ENCODE assay signal across 13 cellular contexts in genomic region chr7:96949766-96950165, GRCh38. TPM values are rescaled to one million over a fixed set of nuclear protein-coding genes. Genes with fewer than 3 reads are reported as not detected.
DNase-seq lines count a peak whose midpoint lies in the region; ATAC-seq, FAIRE-seq and TF ChIP-seq lines count a peak whose summit lies in the region.
"Had no signal": no experiment of that assay in that cellular context is flagged by ENCODE, and none has a peak within 500 bp of the region (broad histone marks: within the 10 kb centered on the region; RNA-seq: fewer than 3 reads in every experiment).

No MANE protein-coding gene starts in this region.

- H3K36me3 ChIP-seq in left lung (no peaks in the 10 kb centered on the region), HAP-1 (replicated peaks) (no peaks in the 10 kb centered on the region)

- TF ChIP-seq CTCF in AG09319 (IDR thresholded peaks at IDR 0.05; ENCODE audit: low read depth, low read length) (no peak), astrocyte of the spinal cord (IDR thresholded peaks at IDR 0.05; ENCODE audit: low read depth, low read length) (no peak), left lung (IDR thresholded peaks at IDR 0.05) (no peak), D721Med (IDR thresholded peaks at IDR 0.05; ENCODE audit: insufficient read depth, missing control alignments) (no peak)

- DNase-seq in AG09319 (ENCODE audit: extremely low read depth, low read depth) (peak; percentile 60), NCI-H2029 (lab: John Stamatoyannopoulos, UW) (peak; percentile 80), astrocyte of the spinal cord (ENCODE audit: low read depth, low spot score) (peak; percentile 84), left lung (no peak), mucosa of gallbladder (ENCODE audit: low spot score) (no peak), HAP-1 (ENCODE audit: low spot score in 2 of 2) (no peak), D721Med (ENCODE audit: insufficient read length, low spot score) (no peak)
- DNase-seq: AML-193, KBM-7, NCI-H345, psoas muscle had no signal

- FAIRE-seq in D721Med (lab: Jason Lieb, UNC) = no peak

- in situ Hi-C loops in astrocyte of the spinal cord (cut with HindIII; ENCODE audit: low sequenced_read_pairs) = no loop called here
- in situ Hi-C loops in HAP-1 (cut with MboI; ENCODE audit: low sequenced_read_pairs) = no loop called here

- H3K27ac ChIP-seq in left lung = no peak overlapping the region
- H3K27ac ChIP-seq: psoas muscle had no signal

- H3K4me1 ChIP-seq in left lung (no peaks in the 10 kb centered on the region), HAP-1 (no peaks in the 10 kb centered on the region)
- H3K4me1 ChIP-seq: psoas muscle had no signal

- intact Hi-C loops in left lung (cut with DNase I) = no loop called here

- H3K4me3 ChIP-seq in astrocyte of the spinal cord (ENCODE audit: low read depth, low read length) (no peak overlapping the region), left lung (no peak overlapping the region), HAP-1 (no peak overlapping the region)
- H3K4me3 ChIP-seq: psoas muscle had no signal

- no peaks in the 10 kb centered on the region for H3K9me3 ChIP-seq in left lung
- no peaks in the 10 kb centered on the region for H3K9me3 ChIP-seq in HAP-1
- H3K9me3 ChIP-seq: psoas muscle had no signal

- H3K27me3 ChIP-seq in left lung = no peaks in the 10 kb centered on the region
- H3K27me3 ChIP-seq in HAP-1 (ENCODE audit: low read depth) = no peaks in the 10 kb centered on the region

- ATAC-seq in left lung (peak; percentile 78), HG03520 (IDR thresholded peaks at IDR 0.05; ENCODE audit: unreplicated experiment) (no peak)
- ATAC-seq: psoas muscle had no signal

RNA-seq across cellular contexts. Expression of gene DLX6, which starts 55.6 kb away (rescaled TPM):
- total RNA-seq in left lung = not detected
- not detected for total RNA-seq in mucosa of gallbladder
- total RNA-seq: glomerular endothelial cell, psoas muscle had no signal

Comparison
In these comparisons a context has a peak if more than half of its experiments do, and no peak if none do; other contexts are left out.
1. DNase-seq: peak in AG09319 (single experiment), NCI-H2029 (single experiment) and astrocyte of the spinal cord (single experiment); none in left lung (0 of 2), mucosa of gallbladder (single experiment), HAP-1 (0 of 2) and D721Med (single experiment).